Comparison of ENCODE assay signal across 23 cellular contexts in the genomic region with DNA sequence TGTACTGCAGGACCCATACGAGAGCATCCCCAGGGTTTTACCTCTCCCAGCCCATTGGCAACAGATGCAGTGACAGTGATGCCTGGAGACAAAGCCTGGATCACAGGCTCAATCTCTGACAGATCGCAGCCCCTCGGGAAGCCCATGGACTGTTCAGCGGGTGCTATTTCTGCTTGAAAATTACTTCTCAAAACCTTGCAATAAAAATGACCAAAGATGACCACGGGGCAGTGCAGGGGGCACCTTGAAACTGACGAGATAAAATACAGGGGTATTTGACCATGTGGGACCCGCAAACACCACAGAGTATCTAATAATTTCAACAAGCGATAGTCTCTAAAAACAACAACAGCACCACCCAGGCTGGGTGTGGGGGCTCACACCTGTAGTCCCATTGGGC.
"Had no signal": no experiment of that assay in that cellular context is flagged by ENCODE, and none has a peak within 500 bp of the region (broad histone marks: within the 10 kb centered on the region; RNA-seq: fewer than 3 reads in every experiment).

No MANE protein-coding gene starts in this region.

- H3K36me3 ChIP-seq: SJSA1 had no signal

- H3K36me3 Mint-ChIP-seq: T-cell had no signal

- DNase-seq: activated CD4-positive, alpha-beta T cell treated with anti-CD3 and anti-CD28 coated beads for 36 hours; activated CD4-positive, alpha-beta T cell treated with anti-CD3 and anti-CD28 coated beads, Interleukin-2, amount 50 U/mL, for 1 hour; activated CD8-positive, alpha-beta memory T cell treated with anti-CD3 and anti-CD28 coated beads, Interleukin-2, amount 50 U/mL, for 4 hours; activated CD8-positive, alpha-beta T cell treated with anti-CD3 and anti-CD28 coated beads for 36 hours; activated gamma-delta T cell treated with Interleukin-2 at 50 U/mL for 16 hours; activated naive CD4-positive, alpha-beta T cell treated with anti-CD3 and anti-CD28 coated beads, Interleukin-2, amount 50 U/mL, for 16 hours; activated T-cell treated with anti-CD3 and anti-CD28 coated beads, Interleukin-2, amount 50 U/mL, for 72 hours; aorta; body of pancreas; MM.1S; NCI-H1105; NCI-H1436; NCI-H187; NCI-H2081; NCI-H510A treated with DMSO at 0.1 percent for 48 hours; NCI-H69; NK-92 treated with Interleukin-12 subunit alpha and Interleukin-12 subunit beta, amount 100 ng/mL, for 24 hours; OCI-M1; SHP77; T-cell had no signal

- ATAC-seq: activated CD4-positive, alpha-beta T cell treated with anti-CD3 and anti-CD28 coated beads for 36 hours; activated CD8-positive, alpha-beta T cell treated with anti-CD3 and anti-CD28 coated beads for 36 hours; activated T-cell treated with anti-CD3 and anti-CD28 coated beads, Interleukin-2, amount 50 U/mL, for 72 hours; body of pancreas; T-cell had no signal

- H3K4me3 ChIP-seq: body of pancreas, SJSA1 had no signal

- H3K4me1 ChIP-seq: body of pancreas had no signal

- H3K9me3 Mint-ChIP-seq: activated CD8-positive, alpha-beta T cell treated with anti-CD3 and anti-CD28 coated beads for 36 hours; activated T-helper 2 cell treated with anti-CD3 and anti-CD28 coated beads, Interferon-gamma antibody, Interleukin-2, Interleukin-4, amounts not matched to agents 10 μg/mL and 5 μg/mL and 100 μg/mL, durations not matched to agents 14 hours and 24 hours and 36 hours; T-cell had no signal

- H3K27ac ChIP-seq: body of pancreas, SJSA1, VCaP had no signal

- H3K9me3 ChIP-seq: body of pancreas, SJSA1 had no signal

- H3K4me1 Mint-ChIP-seq: activated CD4-positive, alpha-beta T cell treated with anti-CD3 and anti-CD28 coated beads for 36 hours; T-cell had no signal

- H3K27ac Mint-ChIP-seq: activated CD4-positive, alpha-beta T cell treated with anti-CD3 and anti-CD28 coated beads for 36 hours; activated CD8-positive, alpha-beta T cell treated with anti-CD3 and anti-CD28 coated beads for 36 hours; activated T-helper 2 cell treated with anti-CD3 and anti-CD28 coated beads, Interferon-gamma antibody, Interleukin-2, Interleukin-4, amounts not matched to agents 10 μg/mL and 5 μg/mL and 100 μg/mL, durations not matched to agents 14 hours and 24 hours and 36 hours; T-cell had no signal

- H3K4me3 Mint-ChIP-seq: activated CD4-positive, alpha-beta T cell treated with anti-CD3 and anti-CD28 coated beads for 36 hours; activated CD8-positive, alpha-beta T cell treated with anti-CD3 and anti-CD28 coated beads for 36 hours; activated T-cell treated with anti-CD3 and anti-CD28 coated beads, Interleukin-2, amount 50 U/mL, for 72 hours; T-cell had no signal

- H3K27me3 ChIP-seq: body of pancreas, SJSA1 had no signal
